In genomic region chr3:4786431-4786830, GRCh38 we compare ENCODE assay signal across 21 cellular contexts.
"Had no signal": no experiment of that assay in that cellular context is flagged by ENCODE, and none has a peak within 500 bp of the region (broad histone marks: within the 10 kb centered on the region; RNA-seq: fewer than 3 reads in every experiment).

No MANE protein-coding gene starts in this region.

- H3K4me3 ChIP-seq: breast epithelium, lung, tibial artery, vagina had no signal

- H3K9me3 ChIP-seq: breast epithelium, tibial artery, vagina had no signal

- FAIRE-seq: astrocyte, keratinocyte had no signal

- ATAC-seq: activated CD8-positive, alpha-beta T cell treated with anti-CD3 and anti-CD28 coated beads, Interleukin-2, amount 10 ng/mL, durations not matched to agents 7 days and 5 days; stimulated activated naive CD8-positive, alpha-beta T cell treated with anti-CD3 and anti-CD28 coated beads, Interleukin-15, Interleukin-2, amounts not matched to agents 100 U/mL and 50 U/mL, for 24 hours had no signal

- DNase-seq: activated CD4-positive, alpha-beta T cell treated with anti-CD3 and anti-CD28 coated beads, Interleukin-2, amount 10 ng/mL, durations not matched to agents 7 days and 5 days; activated CD8-positive, alpha-beta memory T cell treated with anti-CD3 and anti-CD28 coated beads, Interleukin-2, amount 50 U/mL, for 48 hours; activated CD8-positive, alpha-beta T cell treated with anti-CD3 and anti-CD28 coated beads, Interleukin-2, amount 10 ng/mL, durations not matched to agents 7 days and 5 days; activated effector memory CD4-positive, alpha-beta T cell treated with anti-CD3 and anti-CD28 coated beads, Interleukin-2, amount 50 U/mL, for 16 hours; activated naive CD4-positive, alpha-beta T cell treated with anti-CD3 and anti-CD28 coated beads, Interleukin-2, amount 50 U/mL, for 16 hours; activated T-cell treated with anti-CD3 and anti-CD28 coated beads, Interleukin-2, amount 50 U/mL, for 48 hours; effector CD4-positive, alpha-beta T cell; foreskin melanocyte; glutamatergic neuron; hypothalamus; stimulated activated CD4-positive, alpha-beta T cell treated with anti-CD3 and anti-CD28 coated beads, Interleukin-1b, Interleukin-23, amount 100 ng/mL, for 48 hours; stimulated activated CD8-positive, alpha-beta memory T cell treated with anti-CD3 and anti-CD28 coated beads, Interleukin-4, amount 100 ng/mL, for 48 hours; stimulated activated naive CD8-positive, alpha-beta T cell treated with anti-CD3 and anti-CD28 coated beads, Interleukin-15, Interleukin-2, amounts not matched to agents 100 U/mL and 50 U/mL, for 24 hours; substantia nigra; T-helper 9 cell; tibial artery had no signal

- H3K4me1 ChIP-seq: breast epithelium, tibial artery had no signal

- H3K27ac ChIP-seq: breast epithelium, tibial artery, vagina had no signal

- H3K27me3 ChIP-seq: breast epithelium, tibial artery, vagina had no signal

- H3K36me3 ChIP-seq: breast epithelium had no signal
